9 cellular contexts compared by ENCODE assay signal in the genomic region with DNA sequence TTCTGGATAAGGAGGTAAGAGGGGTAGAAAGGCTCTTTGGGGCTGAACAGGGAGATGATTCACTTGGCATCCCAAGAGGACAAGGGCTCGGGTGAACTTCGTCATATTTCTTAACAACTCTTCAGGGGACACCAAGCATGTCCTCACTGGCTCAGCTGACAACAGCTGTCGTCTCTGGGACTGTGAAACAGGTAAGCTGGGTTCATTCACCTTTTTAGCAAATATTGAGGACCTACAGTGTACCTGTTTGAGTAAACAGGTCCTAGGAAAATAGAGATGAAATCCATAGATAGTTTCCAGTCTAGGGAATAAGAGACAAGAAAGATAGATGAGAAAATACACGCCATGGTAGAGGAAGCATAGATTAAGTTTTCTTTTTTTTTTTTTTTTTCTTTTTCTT. TPM values are rescaled to one million over a fixed set of nuclear protein-coding genes. Genes with fewer than 3 reads are reported as not detected.
DNase-seq lines count a peak whose midpoint lies in the region; TF ChIP-seq lines count a peak whose summit lies in the region.
"Had no signal": no experiment of that assay in that cellular context is flagged by ENCODE, and none has a peak within 500 bp of the region (broad histone marks: within the 10 kb centered on the region; RNA-seq: fewer than 3 reads in every experiment).

No MANE protein-coding gene starts in this region.

- peaks cover 6% of the 10 kb centered on the region; the same call in 1 of the 2 replicates for H4K20me1 ChIP-seq in BLaER1
- no peaks in the 10 kb centered on the region for H4K20me1 ChIP-seq in fibroblast of lung (ENCODE audit: control insufficient read depth, extremely low read depth, insufficient read depth, low read length)

- H3K36me3 ChIP-seq in BLaER1, result peaks cover 65% of the 10 kb centered on the region
- peaks cover 73% of the 10 kb centered on the region for H3K36me3 ChIP-seq in NT2/D1 (ENCODE audit: insufficient read depth, insufficient read length, low read length)
- H3K36me3 ChIP-seq in fibroblast of lung (ENCODE audit: control insufficient read depth, insufficient read depth, low read length), result peaks cover 24% of the 10 kb centered on the region

- H3K27me3 ChIP-seq in BLaER1 (no peaks in the 10 kb centered on the region), NT2/D1 (ENCODE audit: insufficient read depth, insufficient read length) (no peaks in the 10 kb centered on the region), fibroblast of lung (ENCODE audit: control insufficient read depth, insufficient read depth, low read length) (no peaks in the 10 kb centered on the region)

- H3K4me3 ChIP-seq in BLaER1 (no peak overlapping the region), NT2/D1 (ENCODE audit: insufficient read length, low read depth) (no peak overlapping the region), fibroblast of lung (replicated peaks in 1 of 4; ENCODE audit: control extremely low read depth in 1 of 4, insufficient read depth in 1 of 4, low read depth in 3 of 4, low read length in 4 of 4) (no peak overlapping the region)
- H3K4me3 ChIP-seq: lower lobe of right lung had no signal

- H3K4me2 ChIP-seq in BLaER1, result peak overlapping the region; percentile 92
- no peak overlapping the region for H3K4me2 ChIP-seq in fibroblast of lung (ENCODE audit: extremely low read depth, insufficient read depth, low read length)

- DNase-seq in NT2/D1 (ENCODE audit: low read depth, low spot score), result no peak
- no peak for DNase-seq in fibroblast of lung (ENCODE audit: low read depth in 2 of 2)
- no peak for DNase-seq in stimulated activated CD4-positive, alpha-beta T cell treated with anti-CD3 and anti-CD28 coated beads, Interleukin-2, amount 100 ng/mL, for 48 hours
- no peak for DNase-seq in stimulated activated naive CD4-positive, alpha-beta T cell (lab: John Stamatoyannopoulos, UW)
- DNase-seq in NCI-H1048 (lab: John Stamatoyannopoulos, UW), result no peak
- DNase-seq: lower lobe of right lung, NCI-H774 had no signal

- H3K4me1 ChIP-seq in BLaER1 (peaks cover 40% of the 10 kb centered on the region), NT2/D1 (ENCODE audit: insufficient read depth, insufficient read length) (peaks cover 13% of the 10 kb centered on the region), fibroblast of lung (ENCODE audit: control insufficient read depth, extremely low read depth, insufficient read depth, low read length) (peaks cover 20% of the 10 kb centered on the region)

- H3K9me3 ChIP-seq in BLaER1, result no peaks in the 10 kb centered on the region
- H3K9me3 ChIP-seq in NT2/D1 (ENCODE audit: insufficient read depth, low read length), result no peaks in the 10 kb centered on the region
- no peaks in the 10 kb centered on the region for H3K9me3 ChIP-seq in fibroblast of lung (ENCODE audit: control insufficient read depth, insufficient read depth, low read depth, low read length)
- H3K9me3 ChIP-seq: lower lobe of right lung had no signal

- H3K27ac ChIP-seq in BLaER1, result no peak overlapping the region
- H3K27ac ChIP-seq in fibroblast of lung (ENCODE audit: insufficient read depth, low read length), result peak overlapping the region; percentile 100

- TF ChIP-seq CTCF in fibroblast of lung (conservative IDR thresholded peaks at IDR 0.05 in 1 of 2, IDR thresholded peaks at IDR 0.05 in 1 of 2; ENCODE audit: low read depth in 1 of 2, low read length in 2 of 2), result no peak

- no peak overlapping the region for H2AFZ ChIP-seq in fibroblast of lung (ENCODE audit: low read length)

- H3K9ac ChIP-seq in BLaER1, result peak overlapping the region; percentile 91
- H3K9ac ChIP-seq in NT2/D1 (ENCODE audit: insufficient read length, low read depth), result peak overlapping the region; percentile 27
- H3K9ac ChIP-seq in fibroblast of lung (ENCODE audit: insufficient read depth, low read length), result no peak overlapping the region

- peaks cover 33% of the 10 kb centered on the region for H3K79me2 ChIP-seq in fibroblast of lung (ENCODE audit: control insufficient read depth, insufficient read depth, low read length)

RNA-seq across cellular contexts. Expression of a gene that starts 2.1 kb away (rescaled TPM):
- total RNA-seq in fibroblast of lung, result 246 and 277 TPM in 2 replicates
- polyA plus RNA-seq in fibroblast of lung, result 492 and 721 TPM in 2 replicates
- polyA plus RNA-seq in fibroblast of lung (2012), result 257 and 360 TPM in 2 replicates
- polyA minus RNA-seq in fibroblast of lung (ENCODE audit: low replicate concordance), result 574 and 681 TPM in 2 replicates

RNA-seq across cellular contexts. Expression of a gene that starts 2.1 kb away (rescaled TPM):
- 12.1 and 17.5 TPM in 2 replicates for total RNA-seq in fibroblast of lung
- polyA plus RNA-seq in fibroblast of lung, result 15.8 TPM in 2 replicates
- 17.3 and 17.7 TPM in 2 replicates for polyA plus RNA-seq in fibroblast of lung (2012)
- 14.8 and 25.6 TPM in 2 replicates for polyA minus RNA-seq in fibroblast of lung (ENCODE audit: low replicate concordance)

RNA-seq across cellular contexts. Expression of a gene that starts 15.4 kb away (rescaled TPM):
- not detected in 2 replicates for total RNA-seq in fibroblast of lung
- polyA plus RNA-seq in fibroblast of lung, result not detected in 2 replicates
- polyA plus RNA-seq in fibroblast of lung (2012), result 0.06 and 0.12 TPM in 2 replicates
- polyA minus RNA-seq in fibroblast of lung (ENCODE audit: low replicate concordance), result not detected in 2 replicates
- total RNA-seq: dermis blood vessel endothelial cell had no signal

RNA-seq across cellular contexts. Expression of a gene that starts 18.8 kb away (rescaled TPM):
- 1.3 and 2.3 TPM in 2 replicates for total RNA-seq in fibroblast of lung
- 2.0 and 2.6 TPM in 2 replicates for polyA plus RNA-seq in fibroblast of lung
- polyA plus RNA-seq in fibroblast of lung (2012), result 1.7 and 2.4 TPM in 2 replicates
- polyA minus RNA-seq in fibroblast of lung (ENCODE audit: low replicate concordance), result 0.85 and 3.8 TPM in 2 replicates

RNA-seq across cellular contexts. Expression of a gene that starts 22.7 kb away (rescaled TPM):
- total RNA-seq in fibroblast of lung, result 2.1 and 3.1 TPM in 2 replicates
- polyA plus RNA-seq in fibroblast of lung, result 1.0 and 1.3 TPM in 2 replicates
- 3.6 and 3.9 TPM in 2 replicates for polyA plus RNA-seq in fibroblast of lung (2012)
- not detected in 2 replicates for polyA minus RNA-seq in fibroblast of lung (ENCODE audit: low replicate concordance)
